Comparison of ENCODE assay signal across 13 cellular contexts in genomic region chr1:109979489-109980091, GRCh38. TPM values are rescaled to one million over a fixed set of nuclear protein-coding genes. Genes with fewer than 3 reads are reported as not detected.
DNase-seq lines count a peak whose midpoint lies in the region; ATAC-seq, FAIRE-seq and TF ChIP-seq lines count a peak whose summit lies in the region.
"Had no signal": no experiment of that assay in that cellular context is flagged by ENCODE, and none has a peak within 500 bp of the region (broad histone marks: within the 10 kb centered on the region; RNA-seq: fewer than 3 reads in every experiment).

No MANE protein-coding gene starts in this region.

- 0 out of 2 replicates have a peak overlapping the region, but pooled peaks have one; percentile 4 for H3K4me2 ChIP-seq in SK-N-SH

- WGBS in SK-N-SH (ENCODE audit: low lambda C conversion rate): 54% methylated on average over 5 of the region's 5 CpGs

- H3K36me3 ChIP-seq in SK-N-SH (replicated peaks in 1 of 2; ENCODE audit: control insufficient read depth in 1 of 2, insufficient read depth in 2 of 2, low read length in 1 of 2) (no peaks in the 10 kb centered on the region), subcutaneous abdominal adipose tissue (ENCODE audit: control insufficient read depth in 5 of 5, insufficient read depth in 5 of 5, low read length in 5 of 5) (no peaks in the 10 kb centered on the region)

- H3K27me3 ChIP-seq in SK-N-SH (ENCODE audit: insufficient read depth) (no peaks in the 10 kb centered on the region), subcutaneous abdominal adipose tissue (ENCODE audit: control insufficient read depth in 5 of 5, insufficient read depth in 4 of 5, low read length in 5 of 5) (no peaks in the 10 kb centered on the region)

- TF ChIP-seq EP300 in SK-N-SH (IDR thresholded peaks at IDR 0.05; ENCODE audit: borderline replicate concordance in 1 of 2, low read depth in 1 of 2, low read length in 1 of 2): no peak

- CTCF ChIA-PET in SK-N-SH (lab: Yijun Ruan, JAX): interaction anchor here (0.9 to 18.3 kb wide), 6 partner anchors 9 to 434 kb away, joined by 3 to 822 read pairs (median 4); no protein-coding TSS in a partner anchor

- no peak for ATAC-seq in GM18519 (IDR thresholded peaks at IDR 0.05; ENCODE audit: low FRiP score, unreplicated experiment)
- ATAC-seq: naive thymus-derived CD4-positive, alpha-beta T cell had no signal

- TF ChIP-seq CTCF in SK-N-SH (IDR thresholded peaks at IDR 0.05): no peak
- TF ChIP-seq CTCF in fibroblast of mammary gland (conservative IDR thresholded peaks at IDR 0.05; ENCODE audit: control insufficient read depth, insufficient read depth, low read depth, low read length): no peak

- peak; percentile 68 for DNase-seq in H54 (ENCODE audit: insufficient read length, low spot score)
- no peak for DNase-seq in SK-N-SH
- DNase-seq in fibroblast of mammary gland (ENCODE audit: low read depth): peak; percentile 82
- no peak for DNase-seq in SIG-M5 treated with dmso at 0.1 percent for 504 hours (lab: John Stamatoyannopoulos, UW; ENCODE audit: unreplicated experiment)
- no peak for DNase-seq in NCI-H748 treated with DMSO at 0.1 percent for 48 hours (lab: John Stamatoyannopoulos, UW)
- DNase-seq: activated CD4-positive, alpha-beta T cell treated with anti-CD3 and anti-CD28 coated beads for 4 hours; amygdala; foreskin melanocyte; naive thymus-derived CD4-positive, alpha-beta T cell; stimulated activated CD4-positive, alpha-beta T cell treated with anti-CD3 and anti-CD28 coated beads, Interleukin-1b, Interleukin-23, amount 100 ng/mL, for 48 hours; substantia nigra had no signal

- H3K4me1 ChIP-seq in SK-N-SH (ENCODE audit: control insufficient read depth in 1 of 2, insufficient read depth in 2 of 2, low read depth in 1 of 2, low read length in 1 of 2) (peaks cover 8 to 9% of the 10 kb centered on the region in 2 experiments; a peak in 2 of 4 replicates), subcutaneous abdominal adipose tissue (ENCODE audit: control insufficient read depth in 5 of 5, insufficient read depth in 5 of 5, low read length in 5 of 5) (peaks cover 27 to 87% (median 74%) of the 10 kb centered on the region in 5 donors)

- no peaks in the 10 kb centered on the region for H3F3A ChIP-seq in SK-N-SH (replicated peaks; ENCODE audit: insufficient read depth)

- H4K20me1 ChIP-seq in SK-N-SH (ENCODE audit: insufficient read depth): no peaks in the 10 kb centered on the region

- H3K9ac ChIP-seq in SK-N-SH (no peak overlapping the region), subcutaneous abdominal adipose tissue (ENCODE audit: low read length in 5 of 5) (no peak overlapping the region)

- H3K79me2 ChIP-seq in SK-N-SH (ENCODE audit: insufficient read depth): no peaks in the 10 kb centered on the region

- no peak for TF ChIP-seq POLR2A in H54 (IDR thresholded peaks at IDR 0.05; ENCODE audit: low read depth, low read length)

- POLR2A ChIA-PET in SK-N-SH (lab: Yijun Ruan, JAX): no interaction called here

- peak; percentile 78 for FAIRE-seq in H54 (lab: Jason Lieb, UNC)

- 0 out of 2 replicates have a peak overlapping the region, but pooled peaks have one; percentile 33 for H2AFZ ChIP-seq in SK-N-SH (ENCODE audit: low read depth)

- no peak for TF ChIP-seq RAD21 in SK-N-SH (IDR thresholded peaks at IDR 0.05; ENCODE audit: low read length)

- H3K27ac ChIP-seq in SK-N-SH (ENCODE audit: low read depth in 2 of 2, low read length in 1 of 2) (no peak overlapping the region), subcutaneous abdominal adipose tissue (ENCODE audit: low read depth, low read length) (peak overlapping the region; percentile 56)

- H3K9me3 ChIP-seq in SK-N-SH: no peaks in the 10 kb centered on the region
- no peaks in the 10 kb centered on the region for H3K9me3 ChIP-seq in subcutaneous abdominal adipose tissue (ENCODE audit: control insufficient read depth in 5 of 5, low read length in 5 of 5)

- no peaks in the 10 kb centered on the region for H3K9me2 ChIP-seq in SK-N-SH

- no peak overlapping the region for H3K4me3 ChIP-seq in SK-N-SH (ENCODE audit: low read depth in 2 of 2, low read length in 1 of 2)
- no peak overlapping the region for H3K4me3 ChIP-seq in fibroblast of mammary gland (ENCODE audit: control insufficient read depth, low read depth, low read length)
- peak overlapping the region in 3 of 5 donors; percentile 3 to 31 (median 12) for H3K4me3 ChIP-seq in subcutaneous abdominal adipose tissue (ENCODE audit: low read depth in 1 of 5, low read length in 5 of 5)

TF ChIP-seq in SK-N-SH, 30 proteins besides CTCF, POLR2A, EP300 and RAD21:
- TF ChIP-seq NRF1 (IDR thresholded peaks at IDR 0.05; ENCODE audit: low read depth, low read length): no peak
- TF ChIP-seq CHD2 (IDR thresholded peaks at IDR 0.05; ENCODE audit: low read length, partially characterized antibody): no peak
- TF ChIP-seq SIN3A (IDR thresholded peaks at IDR 0.05; ENCODE audit: borderline replicate concordance, low read depth, low read length): no peak
- no peak for TF ChIP-seq RFX5 (IDR thresholded peaks at IDR 0.05; ENCODE audit: low read length)
- no peak for TF ChIP-seq GATA2 (CRISPR knock-in tag; IDR thresholded peaks at IDR 0.05)
- TF ChIP-seq RCOR1 (IDR thresholded peaks at IDR 0.05; ENCODE audit: low read length): no peak
- no peak for TF ChIP-seq PBX3 (IDR thresholded peaks at IDR 0.05)
- TF ChIP-seq IRF3 (IDR thresholded peaks at IDR 0.05; ENCODE audit: low read depth, low read length): no peak
- TF ChIP-seq FOSL2 (IDR thresholded peaks at IDR 0.05; ENCODE audit: borderline replicate concordance, low read depth): peak; percentile 24; the same call in 1 of the 2 replicates
- TF ChIP-seq RXRA (IDR thresholded peaks at IDR 0.05; ENCODE audit: borderline replicate concordance, low read depth): no peak
- TF ChIP-seq JUND (IDR thresholded peaks at IDR 0.05): no peak
- TF ChIP-seq NFIC (IDR thresholded peaks at IDR 0.05; ENCODE audit: borderline replicate concordance): peak; percentile 14; the same call in 1 of the 2 replicates
- no peak for TF ChIP-seq TEAD4 (IDR thresholded peaks at IDR 0.05; ENCODE audit: borderline replicate concordance, insufficient read depth)
- TF ChIP-seq MAX (IDR thresholded peaks at IDR 0.05; ENCODE audit: low read depth): peak; percentile 59; the same call in 1 of the 2 replicates
- TF ChIP-seq ZBTB33 (IDR thresholded peaks at IDR 0.05; ENCODE audit: borderline replicate concordance, low read depth): no peak
- no peak for TF ChIP-seq MXI1 (IDR thresholded peaks at IDR 0.05; ENCODE audit: low read depth, low read length)
- no peak for TF ChIP-seq TAF1 (IDR thresholded peaks at IDR 0.05; ENCODE audit: borderline replicate concordance, low read depth, low read length)
- no peak for TF ChIP-seq YY1 (IDR thresholded peaks at IDR 0.05; ENCODE audit: low read depth)

RNA-seq across cellular contexts. Expression of gene AHCYL1, which starts 5.0 kb away (rescaled TPM):
- 39.7 and 49.0 TPM in 2 replicates for polyA plus RNA-seq in SK-N-SH (2012; rRNA removed)
- polyA plus RNA-seq in SK-N-SH (2012; cell fraction: cytosol; rRNA removed): 46.8 and 49.0 TPM in 2 replicates
- polyA plus RNA-seq in SK-N-SH (2012; cell fraction: nucleus; rRNA removed): 47.8 and 72.0 TPM in 2 replicates

RNA-seq across cellular contexts. Expression of gene STRIP1, which starts 54.8 kb away (rescaled TPM):
- 34.6 and 46.3 TPM in 2 replicates for polyA plus RNA-seq in SK-N-SH (2012; rRNA removed)
- 19.4 and 26.7 TPM in 2 replicates for polyA plus RNA-seq in SK-N-SH (2012; cell fraction: cytosol; rRNA removed)
- 103 and 120 TPM in 2 replicates for polyA plus RNA-seq in SK-N-SH (2012; cell fraction: nucleus; rRNA removed)

Comparison
In these comparisons a context has a peak if more than half of its experiments do, and no peak if none do; other contexts are left out.
1. DNase-seq: peak in H54 (single experiment) and fibroblast of mammary gland (single experiment); none in SK-N-SH (single experiment), SIG-M5 treated with dmso at 0.1 percent for 504 hours (single experiment) and NCI-H748 treated with DMSO at 0.1 percent for 48 hours (single experiment).
2. H3K4me3 ChIP-seq: peak in subcutaneous abdominal adipose tissue (3 of 5); none in SK-N-SH (0 of 2) and fibroblast of mammary gland (single experiment).